Comparison of ENCODE assay signal across 30 cellular contexts in genomic region chr14:53193193-53193592, GRCh38. TPM values are rescaled to one million over a fixed set of nuclear protein-coding genes. Genes with fewer than 3 reads are reported as not detected.
DNase-seq lines count a peak whose midpoint lies in the region; ATAC-seq and TF ChIP-seq lines count a peak whose summit lies in the region.
"Had no signal": no experiment of that assay in that cellular context is flagged by ENCODE, and none has a peak within 500 bp of the region (broad histone marks: within the 10 kb centered on the region; RNA-seq: fewer than 3 reads in every experiment).

No MANE protein-coding gene starts in this region.

- in situ Hi-C loops in astrocyte of the spinal cord (cut with HindIII; ENCODE audit: low sequenced_read_pairs), result no loop called here

- no peaks in the 10 kb centered on the region for H3K36me3 Mint-ChIP-seq in activated T-cell treated with anti-CD3 and anti-CD28 coated beads, Interleukin-2, amount 50 U/mL, for 24 hours (ENCODE audit: low read depth)
- no peaks in the 10 kb centered on the region for H3K36me3 Mint-ChIP-seq in osteocyte (ENCODE audit: unreplicated experiment)
- H3K36me3 Mint-ChIP-seq: activated CD4-positive, alpha-beta memory T cell treated with anti-CD3 and anti-CD28 coated beads for 36 hours had no signal

- no peaks in the 10 kb centered on the region for H3K27me3 Mint-ChIP-seq in activated T-cell treated with anti-CD3 and anti-CD28 coated beads, Interleukin-2, amount 50 U/mL, for 24 hours
- H3K27me3 Mint-ChIP-seq in osteocyte (ENCODE audit: unreplicated experiment), result peaks cover 11% of the 10 kb centered on the region
- H3K27me3 Mint-ChIP-seq: activated CD4-positive, alpha-beta memory T cell treated with anti-CD3 and anti-CD28 coated beads for 36 hours; effector memory CD8-positive, alpha-beta T cell had no signal

- DNase-seq in Daoy (ENCODE audit: low read depth), result peak; percentile 78
- peak; percentile 25 for DNase-seq in NCI-H226
- peak; percentile 34 for DNase-seq in astrocyte of the spinal cord (ENCODE audit: low read depth, low spot score)
- DNase-seq in iris pigment epithelial cell (ENCODE audit: low read depth), result peak; percentile 67
- DNase-seq in activated T-cell treated with anti-CD3 and anti-CD28 coated beads, Interleukin-2, amount 50 U/mL, for 24 hours, result no peak
- DNase-seq in osteocyte (ENCODE audit: extremely low spot score, unreplicated experiment), result no peak
- DNase-seq: activated CD4-positive, alpha-beta memory T cell treated with anti-CD3 and anti-CD28 coated beads for 36 hours; activated CD4-positive, CD25-positive, alpha-beta regulatory T cell; activated CD8-positive, alpha-beta memory T cell treated with anti-CD3 and anti-CD28 coated beads, Interleukin-2, amount 50 U/mL, for 48 hours; activated effector memory CD4-positive, alpha-beta T cell treated with Interleukin-2 at 50 U/mL for 16 hours; AML-193; CD8-positive, alpha-beta T cell; effector memory CD8-positive, alpha-beta T cell; Karpas-422; mammary epithelial cell; MV-4-11; NCI-H146; NCI-H524 treated with DMSO at 0.1 percent for 48 hours; occipital lobe; RPMI8226; spleen; stimulated activated CD4-positive, alpha-beta T cell treated with anti-CD3 and anti-CD28 coated beads, Interleukin-2, amount 100 ng/mL, for 48 hours had no signal

- no peak for ATAC-seq in HG03135 (IDR thresholded peaks at IDR 0.05; ENCODE audit: unreplicated experiment)
- ATAC-seq in activated CD4-positive, CD25-positive, alpha-beta regulatory T cell treated with anti-CD3 and anti-CD28 coated beads, Interleukin-2, amount 50 U/mL, for 24 hours, result no peak
- ATAC-seq: CD8-positive, alpha-beta T cell; effector memory CD8-positive, alpha-beta T cell; stimulated activated effector memory CD8-positive, alpha-beta T cell treated with anti-CD3 and anti-CD28 coated beads, Interleukin-12 subunit alpha, Interleukin-12 subunit beta, amount 100 ng/mL, for 72 hours had no signal

- H3K4me1 Mint-ChIP-seq in activated T-cell treated with anti-CD3 and anti-CD28 coated beads, Interleukin-2, amount 50 U/mL, for 24 hours (ENCODE audit: low read depth), result peaks cover 36% of the 10 kb centered on the region
- no peaks in the 10 kb centered on the region for H3K4me1 Mint-ChIP-seq in osteocyte (ENCODE audit: unreplicated experiment)

- H3K4me3 Mint-ChIP-seq in activated T-cell treated with anti-CD3 and anti-CD28 coated beads, Interleukin-2, amount 50 U/mL, for 24 hours, result no peak overlapping the region
- no peak overlapping the region for H3K4me3 Mint-ChIP-seq in osteocyte (ENCODE audit: unreplicated experiment)
- H3K4me3 Mint-ChIP-seq: activated CD4-positive, alpha-beta memory T cell treated with anti-CD3 and anti-CD28 coated beads for 36 hours; CD8-positive, alpha-beta T cell; effector memory CD8-positive, alpha-beta T cell; stimulated activated effector memory CD8-positive, alpha-beta T cell treated with anti-CD3 and anti-CD28 coated beads, Interleukin-12 subunit alpha, Interleukin-12 subunit beta, amount 100 ng/mL, for 72 hours; T-helper 2 cell treated with Interferon-gamma antibody and Interleukin-4, amounts not matched to agents 5 μg/mL and 100 μg/mL, for 36 hours had no signal

- TF ChIP-seq CTCF in astrocyte of the spinal cord (IDR thresholded peaks at IDR 0.05; ENCODE audit: low read depth, low read length) (no peak), osteocyte (IDR thresholded peaks at IDR 0.05) (no peak)

- H3K9me3 Mint-ChIP-seq in activated T-cell treated with anti-CD3 and anti-CD28 coated beads, Interleukin-2, amount 50 U/mL, for 24 hours, result no peaks in the 10 kb centered on the region
- no peaks in the 10 kb centered on the region for H3K9me3 Mint-ChIP-seq in osteocyte (ENCODE audit: unreplicated experiment)
- H3K9me3 Mint-ChIP-seq: activated CD4-positive, alpha-beta memory T cell treated with anti-CD3 and anti-CD28 coated beads for 36 hours; CD8-positive, alpha-beta T cell; effector memory CD8-positive, alpha-beta T cell; stimulated activated effector memory CD8-positive, alpha-beta T cell treated with anti-CD3 and anti-CD28 coated beads, Interleukin-12 subunit alpha, Interleukin-12 subunit beta, amount 100 ng/mL, for 72 hours had no signal

- no peak overlapping the region for H3K4me3 ChIP-seq in astrocyte of the spinal cord (ENCODE audit: low read depth, low read length)
- H3K4me3 ChIP-seq: breast epithelium, coronary artery, esophagus muscularis mucosa, spleen, suprapubic skin had no signal

- H3K27ac Mint-ChIP-seq in activated T-cell treated with anti-CD3 and anti-CD28 coated beads, Interleukin-2, amount 50 U/mL, for 24 hours, result no peak overlapping the region
- no peak overlapping the region for H3K27ac Mint-ChIP-seq in osteocyte (ENCODE audit: unreplicated experiment)
- H3K27ac Mint-ChIP-seq: activated CD4-positive, alpha-beta memory T cell treated with anti-CD3 and anti-CD28 coated beads for 36 hours; CD8-positive, alpha-beta T cell; effector memory CD8-positive, alpha-beta T cell; stimulated activated effector memory CD8-positive, alpha-beta T cell treated with anti-CD3 and anti-CD28 coated beads, Interleukin-12 subunit alpha, Interleukin-12 subunit beta, amount 100 ng/mL, for 72 hours; T-helper 2 cell treated with Interferon-gamma antibody and Interleukin-4, amounts not matched to agents 5 μg/mL and 100 μg/mL, for 36 hours had no signal

RNA-seq across cellular contexts. Expression of gene DDHD1, which starts 40.1 kb away (rescaled TPM):
- total RNA-seq in Daoy (2014; rRNA removed; shearing (Covaris generic)), result 12.0 and 12.4 TPM in 2 replicates
- total RNA-seq in osteocyte, result 21.0 and 21.1 TPM in 2 replicates

Comparison
In these comparisons a context has a peak if more than half of its experiments do, and no peak if none do; other contexts are left out.
1. DNase-seq: peak in Daoy (single experiment), NCI-H226 (single experiment), astrocyte of the spinal cord (single experiment) and iris pigment epithelial cell (single experiment); none in activated T-cell treated with anti-CD3 and anti-CD28 coated beads, Interleukin-2, amount 50 U/mL, for 24 hours (single experiment) and osteocyte (single experiment).